ENCODE assay signal across 8 cellular contexts in the genomic region with DNA sequence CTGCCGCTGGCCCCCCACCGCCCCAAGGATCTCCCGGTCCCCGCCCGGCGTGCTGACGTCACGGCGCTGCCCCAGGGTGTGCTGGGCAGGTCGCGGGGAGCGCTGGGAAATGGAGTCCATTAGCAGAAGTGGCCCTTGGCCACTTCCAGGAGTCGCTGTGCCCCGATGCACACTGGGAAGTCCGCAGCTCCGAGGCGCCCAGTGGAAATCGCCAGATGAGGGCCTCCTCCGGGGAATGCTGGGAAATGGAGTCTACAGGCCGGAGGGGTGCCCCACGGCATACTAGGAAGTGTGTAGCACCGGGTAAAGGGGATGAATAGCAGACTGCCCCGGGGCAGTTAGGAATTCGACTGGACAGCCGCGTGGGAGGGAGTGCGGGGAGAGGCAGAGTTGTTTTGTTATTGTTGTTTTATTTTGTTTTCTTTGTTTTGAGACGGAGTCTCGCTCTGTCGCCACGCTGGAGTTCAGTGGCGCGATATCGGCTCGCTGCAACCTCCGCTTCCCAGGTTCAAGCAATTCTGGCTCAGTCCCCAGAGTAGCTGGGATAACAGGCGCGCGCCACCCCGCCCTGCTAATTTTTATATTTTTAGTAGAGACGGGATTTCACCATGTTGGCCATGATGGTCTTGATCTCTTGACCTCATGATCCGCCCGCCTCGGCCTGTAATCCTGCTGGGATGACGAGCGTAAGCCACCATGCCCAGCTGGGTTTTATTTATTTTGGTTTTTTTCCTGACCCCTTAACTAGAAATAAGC. TPM values are rescaled to one million over a fixed set of nuclear protein-coding genes. Genes with fewer than 3 reads are reported as not detected.
DNase-seq lines count a peak whose midpoint lies in the region; ATAC-seq and TF ChIP-seq lines count a peak whose summit lies in the region.

A gene (minus strand): TSS at position 2 of the 756 bp plus-strand sequence. CDS start 94 bp downstream, outside the sequence.

- peaks cover under 1% of the 10 kb centered on the region; the same call in 1 of the 2 replicates for H3K27me3 ChIP-seq in SK-N-SH (ENCODE audit: insufficient read depth)

- peaks cover 5% of the 10 kb centered on the region for H3F3A ChIP-seq in SK-N-SH (replicated peaks; ENCODE audit: insufficient read depth)

- H3K36me3 ChIP-seq in SK-N-SH (replicated peaks in 1 of 2; ENCODE audit: control insufficient read depth in 1 of 2, insufficient read depth in 2 of 2, low read length in 1 of 2) = no peaks in the 10 kb centered on the region

- peak within 1 kb of the TSS; percentile 96 for H3K4me2 ChIP-seq in SK-N-SH

- POLR2A ChIA-PET in SK-N-SH (lab: Yijun Ruan, JAX) = interaction anchor here (0.6 kb wide), 1 partner anchor 200 kb away, joined by 3 read pairs; no protein-coding TSS in a partner anchor

- peaks cover 9 to 27% of the 10 kb centered on the region in 2 experiments; a peak in 3 of 4 replicates for H3K4me1 ChIP-seq in SK-N-SH (ENCODE audit: control insufficient read depth in 1 of 2, insufficient read depth in 2 of 2, low read depth in 1 of 2, low read length in 1 of 2)

- DNase-seq in GM04503 (ENCODE audit: low read depth) (peak; percentile 95), NCI-H1048 (lab: John Stamatoyannopoulos, UW) (peak; percentile 93), SK-N-SH (peak; percentile 99), germinal center (ENCODE audit: low spot score) (peak; percentile 96), non-pigmented ciliary epithelial cell (ENCODE audit: low read depth) (peak; percentile 94), superior temporal gyrus (ENCODE audit: extremely low spot score) (peak; percentile 99)
- DNase-seq in activated naive CD4-positive, alpha-beta T cell treated with anti-CD3 and anti-CD28 coated beads, Interleukin-2, amount 50 U/mL, for 16 hours = peak; percentile 98

- WGBS in SK-N-SH (ENCODE audit: low lambda C conversion rate) = 14% methylated on average over 25 of the region's 46 CpGs

- peak within 1 kb of the TSS; percentile 92 for H3K9ac ChIP-seq in SK-N-SH

- H3K9me3 ChIP-seq in SK-N-SH = no peaks in the 10 kb centered on the region

- peaks cover 39% of the 10 kb centered on the region for H4K20me1 ChIP-seq in SK-N-SH (ENCODE audit: insufficient read depth)

- TF ChIP-seq CTCF in SK-N-SH (IDR thresholded peaks at IDR 0.05) = no peak

- peak; percentile 80 for ATAC-seq in HG02571 (IDR thresholded peaks at IDR 0.05; ENCODE audit: unreplicated experiment)

- CTCF ChIA-PET in SK-N-SH (lab: Yijun Ruan, JAX) = interaction anchor here (2.1 to 6.2 kb wide), 4 partner anchors 16 to 43 kb away, joined by 8 to 38 read pairs (median 8); no protein-coding TSS in a partner anchor

- no peak; a peak in 1 of 4 replicates for TF ChIP-seq EP300 in SK-N-SH (IDR thresholded peaks at IDR 0.05; ENCODE audit: borderline replicate concordance in 1 of 2, low read depth in 1 of 2, low read length in 1 of 2)

- no peaks in the 10 kb centered on the region for H3K9me2 ChIP-seq in SK-N-SH

- peak within 1 kb of the TSS; percentile 76 to 82 for H3K27ac ChIP-seq in SK-N-SH (ENCODE audit: low read depth in 2 of 2, low read length in 1 of 2)

- peak within 1 kb of the TSS; percentile 96 for H2AFZ ChIP-seq in SK-N-SH (ENCODE audit: low read depth)

- no peak for TF ChIP-seq RAD21 in SK-N-SH (IDR thresholded peaks at IDR 0.05; ENCODE audit: low read length)

- H3K4me3 ChIP-seq in SK-N-SH (ENCODE audit: low read depth in 2 of 2, low read length in 1 of 2) = peak within 1 kb of the TSS; percentile 67 to 87

- peaks cover 43% of the 10 kb centered on the region for H3K79me2 ChIP-seq in SK-N-SH (ENCODE audit: insufficient read depth)

TF ChIP-seq in SK-N-SH, 30 proteins besides CTCF, POLR2A, EP300 and RAD21:
- TF ChIP-seq TAF1 (IDR thresholded peaks at IDR 0.05; ENCODE audit: borderline replicate concordance, low read depth, low read length) (no peak), SIN3A (IDR thresholded peaks at IDR 0.05; ENCODE audit: borderline replicate concordance, low read depth, low read length) (peak; percentile 80; the same call in 1 of the 2 replicates), RFX5 (IDR thresholded peaks at IDR 0.05; ENCODE audit: low read length) (no peak), FOXJ3 (CRISPR knock-in tag; IDR thresholded peaks at IDR 0.05) (no peak), MEF2A (IDR thresholded peaks at IDR 0.05; ENCODE audit: borderline replicate concordance, low read depth) (no peak), GATA2 (CRISPR knock-in tag; IDR thresholded peaks at IDR 0.05) (no peak), ELF1 (IDR thresholded peaks at IDR 0.05) (peak; percentile 93), TCF12 (IDR thresholded peaks at IDR 0.05) (peak; percentile 32), JUND (IDR thresholded peaks at IDR 0.05) (no peak), TEAD4 (IDR thresholded peaks at IDR 0.05; ENCODE audit: borderline replicate concordance, insufficient read depth) (no peak), YY1 (IDR thresholded peaks at IDR 0.05; ENCODE audit: low read depth) (peak; percentile 67; the same call in 1 of the 2 replicates), POLR2AphosphoS5 (IDR thresholded peaks at IDR 0.05; ENCODE audit: low read depth, low read length) (peak; percentile 75; the same call in 1 of the 2 replicates), CHD2 (IDR thresholded peaks at IDR 0.05; ENCODE audit: low read length, partially characterized antibody) (peak; percentile 92), MXI1 (IDR thresholded peaks at IDR 0.05; ENCODE audit: low read depth, low read length) (peak; percentile 75; the same call in 1 of the 2 replicates), FOXM1 (IDR thresholded peaks at IDR 0.05; ENCODE audit: low read depth) (no peak), GABPA (IDR thresholded peaks at IDR 0.05; ENCODE audit: low read depth) (peak; percentile 66)
- TF ChIP-seq, protein P1, sequence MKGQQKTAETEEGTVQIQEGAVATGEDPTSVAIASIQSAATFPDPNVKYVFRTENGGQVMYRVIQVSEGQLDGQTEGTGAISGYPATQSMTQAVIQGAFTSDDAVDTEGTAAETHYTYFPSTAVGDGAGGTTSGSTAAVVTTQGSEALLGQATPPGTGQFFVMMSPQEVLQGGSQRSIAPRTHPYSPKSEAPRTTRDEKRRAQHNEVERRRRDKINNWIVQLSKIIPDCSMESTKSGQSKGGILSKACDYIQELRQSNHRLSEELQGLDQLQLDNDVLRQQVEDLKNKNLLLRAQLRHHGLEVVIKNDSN (IDR thresholded peaks at IDR 0.05; ENCODE audit: borderline replicate concordance, low read depth) = peak; percentile 11; the same call in 1 of the 2 replicates
- TF ChIP-seq, protein P2, sequence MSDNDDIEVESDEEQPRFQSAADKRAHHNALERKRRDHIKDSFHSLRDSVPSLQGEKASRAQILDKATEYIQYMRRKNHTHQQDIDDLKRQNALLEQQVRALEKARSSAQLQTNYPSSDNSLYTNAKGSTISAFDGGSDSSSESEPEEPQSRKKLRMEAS (IDR thresholded peaks at IDR 0.05; ENCODE audit: low read depth) = no peak; the same call in 1 of the 2 replicates
- TF ChIP-seq, protein P3, sequence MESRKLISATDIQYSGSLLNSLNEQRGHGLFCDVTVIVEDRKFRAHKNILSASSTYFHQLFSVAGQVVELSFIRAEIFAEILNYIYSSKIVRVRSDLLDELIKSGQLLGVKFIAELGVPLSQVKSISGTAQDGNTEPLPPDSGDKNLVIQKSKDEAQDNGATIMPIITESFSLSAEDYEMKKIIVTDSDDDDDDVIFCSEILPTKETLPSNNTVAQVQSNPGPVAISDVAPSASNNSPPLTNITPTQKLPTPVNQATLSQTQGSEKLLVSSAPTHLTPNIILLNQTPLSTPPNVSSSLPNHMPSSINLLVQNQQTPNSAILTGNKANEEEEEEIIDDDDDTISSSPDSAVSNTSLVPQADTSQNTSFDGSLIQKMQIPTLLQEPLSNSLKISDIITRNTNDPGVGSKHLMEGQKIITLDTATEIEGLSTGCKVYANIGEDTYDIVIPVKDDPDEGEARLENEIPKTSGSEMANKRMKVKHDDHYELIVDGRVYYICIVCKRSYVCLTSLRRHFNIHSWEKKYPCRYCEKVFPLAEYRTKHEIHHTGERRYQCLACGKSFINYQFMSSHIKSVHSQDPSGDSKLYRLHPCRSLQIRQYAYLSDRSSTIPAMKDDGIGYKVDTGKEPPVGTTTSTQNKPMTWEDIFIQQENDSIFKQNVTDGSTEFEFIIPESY (IDR thresholded peaks at IDR 0.05; ENCODE audit: borderline replicate concordance, low read depth) = no peak
- TF ChIP-seq, protein P4, sequence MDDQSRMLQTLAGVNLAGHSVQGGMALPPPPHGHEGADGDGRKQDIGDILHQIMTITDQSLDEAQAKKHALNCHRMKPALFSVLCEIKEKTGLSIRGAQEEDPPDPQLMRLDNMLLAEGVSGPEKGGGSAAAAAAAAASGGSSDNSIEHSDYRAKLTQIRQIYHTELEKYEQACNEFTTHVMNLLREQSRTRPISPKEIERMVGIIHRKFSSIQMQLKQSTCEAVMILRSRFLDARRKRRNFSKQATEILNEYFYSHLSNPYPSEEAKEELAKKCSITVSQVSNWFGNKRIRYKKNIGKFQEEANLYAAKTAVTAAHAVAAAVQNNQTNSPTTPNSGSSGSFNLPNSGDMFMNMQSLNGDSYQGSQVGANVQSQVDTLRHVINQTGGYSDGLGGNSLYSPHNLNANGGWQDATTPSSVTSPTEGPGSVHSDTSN (IDR thresholded peaks at IDR 0.05) = no peak

RNA-seq across cellular contexts. Expression of the gene that starts here (rescaled TPM):
- 83.9 and 87.3 TPM in 2 replicates for polyA plus RNA-seq in SK-N-SH (2012; rRNA removed)
- 20.3 and 29.1 TPM in 2 replicates for polyA plus RNA-seq in SK-N-SH (2012; cell fraction: cytosol; rRNA removed)
- polyA plus RNA-seq in SK-N-SH (2012; cell fraction: nucleus; rRNA removed) = 571 and 748 TPM in 2 replicates

Comparison
In these comparisons a context has a peak if more than half of its experiments do, and no peak if none do; other contexts are left out.
1. Peak in every context shown above with its lines: DNase-seq, ATAC-seq, H3K4me3 ChIP-seq and H3K27ac ChIP-seq.